ENCODE assay signal across 11 cellular contexts in the genomic region with DNA sequence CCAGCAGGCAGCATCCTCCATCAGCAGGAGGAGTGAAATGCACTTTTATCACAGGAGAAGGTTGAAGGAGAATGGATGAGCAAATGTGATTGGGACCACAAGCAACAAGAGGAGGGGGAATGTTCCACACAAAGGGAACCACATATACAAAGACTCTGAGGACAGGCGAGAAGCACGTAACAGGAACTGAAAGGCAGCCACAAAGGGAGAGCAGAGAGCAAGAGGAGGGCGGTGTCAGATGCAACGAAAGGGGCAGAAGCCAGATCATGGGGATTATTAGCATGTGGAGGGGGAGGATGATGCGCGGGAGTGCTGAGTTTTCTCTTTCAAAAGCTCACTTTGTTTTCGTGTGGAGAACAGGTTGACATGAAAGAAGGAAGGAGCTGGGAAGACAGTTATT.
DNase-seq lines count a peak whose midpoint lies in the region; ATAC-seq lines count a peak whose summit lies in the region.
"Had no signal": no experiment of that assay in that cellular context is flagged by ENCODE, and none has a peak within 500 bp of the region (broad histone marks: within the 10 kb centered on the region; RNA-seq: fewer than 3 reads in every experiment).

No MANE protein-coding gene starts in this region.

- intact Hi-C loops in activated naive CD4-positive, alpha-beta T cell treated with anti-CD3 and anti-CD28 coated beads for 36 hours (cut with micrococcal nuclease), result loop anchor here (10.0 kb wide), 2 partner anchors 266 to 1506 kb away; partner anchors contain the start of gene EGLN3
- intact Hi-C loops in Right ventricle myocardium inferior (cut with DNase I), result no loop called here

- ATAC-seq in HG02852 (IDR thresholded peaks at IDR 0.05; ENCODE audit: unreplicated experiment) (peak; percentile 95), Right ventricle myocardium inferior (no peak)
- peak; percentile 69 for ATAC-seq in stimulated activated naive CD8-positive, alpha-beta T cell treated with anti-CD3 and anti-CD28 coated beads, Interleukin-15, Interleukin-2, amounts not matched to agents 100 U/mL and 50 U/mL, for 24 hours

- H3K4me1 Mint-ChIP-seq in activated naive CD4-positive, alpha-beta T cell treated with anti-CD3 and anti-CD28 coated beads, Interleukin-2, amount 50 U/mL, for 24 hours, result peaks cover 8% of the 10 kb centered on the region
- H3K4me1 Mint-ChIP-seq in activated naive CD4-positive, alpha-beta T cell treated with anti-CD3 and anti-CD28 coated beads for 36 hours (ENCODE audit: low read depth), result peaks cover 4% of the 10 kb centered on the region

- no peaks in the 10 kb centered on the region for H3K9me3 Mint-ChIP-seq in activated naive CD4-positive, alpha-beta T cell treated with anti-CD3 and anti-CD28 coated beads, Interleukin-2, amount 50 U/mL, for 24 hours
- H3K9me3 Mint-ChIP-seq in activated naive CD4-positive, alpha-beta T cell treated with anti-CD3 and anti-CD28 coated beads for 36 hours, result no peaks in the 10 kb centered on the region

- H3K36me3 Mint-ChIP-seq in activated naive CD4-positive, alpha-beta T cell treated with anti-CD3 and anti-CD28 coated beads, Interleukin-2, amount 50 U/mL, for 24 hours, result no peaks in the 10 kb centered on the region
- H3K36me3 Mint-ChIP-seq in activated naive CD4-positive, alpha-beta T cell treated with anti-CD3 and anti-CD28 coated beads for 36 hours (ENCODE audit: low read depth), result no peaks in the 10 kb centered on the region

- no peak overlapping the region for H3K4me3 Mint-ChIP-seq in activated naive CD4-positive, alpha-beta T cell treated with anti-CD3 and anti-CD28 coated beads, Interleukin-2, amount 50 U/mL, for 24 hours
- H3K4me3 Mint-ChIP-seq in activated naive CD4-positive, alpha-beta T cell treated with anti-CD3 and anti-CD28 coated beads for 36 hours, result no peak overlapping the region

- no peak for DNase-seq in activated naive CD4-positive, alpha-beta T cell treated with anti-CD3 and anti-CD28 coated beads for 36 hours
- DNase-seq in NOMO-1 treated with dmso at 0.1 percent for 144 hours (lab: John Stamatoyannopoulos, UW; ENCODE audit: unreplicated experiment) (peak; percentile 51), Right ventricle myocardium inferior (ENCODE audit: missing footprints) (no peak), cerebellar nuclear complex (lab: John Stamatoyannopoulos, UW) (no peak), NCI-H146 treated with DMSO at 0.1 percent for 48 hours (lab: John Stamatoyannopoulos, UW; ENCODE audit: unreplicated experiment) (no peak)
- DNase-seq in stimulated activated naive CD8-positive, alpha-beta T cell treated with anti-CD3 and anti-CD28 coated beads, Interleukin-15, Interleukin-2, amounts not matched to agents 100 U/mL and 50 U/mL, for 24 hours, result peak; percentile 23
- DNase-seq: mammary epithelial cell; NCI-H748 treated with DMSO at 0.1 percent for 48 hours; stimulated activated CD4-positive, alpha-beta T cell treated with anti-CD3 and anti-CD28 coated beads, Interleukin-1b, Interleukin-23, amount 100 ng/mL, for 48 hours had no signal

- H3K27me3 Mint-ChIP-seq in activated naive CD4-positive, alpha-beta T cell treated with anti-CD3 and anti-CD28 coated beads, Interleukin-2, amount 50 U/mL, for 24 hours, result peaks cover 1% of the 10 kb centered on the region
- H3K27me3 Mint-ChIP-seq in activated naive CD4-positive, alpha-beta T cell treated with anti-CD3 and anti-CD28 coated beads for 36 hours (ENCODE audit: low read depth), result no peaks in the 10 kb centered on the region

- peak overlapping the region; percentile 12 for H3K27ac Mint-ChIP-seq in activated naive CD4-positive, alpha-beta T cell treated with anti-CD3 and anti-CD28 coated beads, Interleukin-2, amount 50 U/mL, for 24 hours
- H3K27ac Mint-ChIP-seq in activated naive CD4-positive, alpha-beta T cell treated with anti-CD3 and anti-CD28 coated beads for 36 hours, result no peak overlapping the region

- CTCF ChIA-PET in activated naive CD4-positive, alpha-beta T cell treated with anti-CD3 and anti-CD28 coated beads for 36 hours (lab: Charles Lee), result interaction anchor here (0.6 to 1.8 kb wide), 3 partner anchors 14 to 380 kb away, joined by 3 to 7 read pairs (median 4); no protein-coding TSS in a partner anchor

Comparison
In these comparisons a context has a peak if more than half of its experiments do, and no peak if none do; other contexts are left out.
1. DNase-seq: peak in NOMO-1 treated with dmso at 0.1 percent for 144 hours (single experiment) and stimulated activated naive CD8-positive, alpha-beta T cell treated with anti-CD3 and anti-CD28 coated beads, Interleukin-15, Interleukin-2, amounts not matched to agents 100 U/mL and 50 U/mL, for 24 hours (single experiment); none in activated naive CD4-positive, alpha-beta T cell treated with anti-CD3 and anti-CD28 coated beads for 36 hours (single experiment), Right ventricle myocardium inferior (single experiment), cerebellar nuclear complex (0 of 2) and NCI-H146 treated with DMSO at 0.1 percent for 48 hours (single experiment).